In the genomic region with DNA sequence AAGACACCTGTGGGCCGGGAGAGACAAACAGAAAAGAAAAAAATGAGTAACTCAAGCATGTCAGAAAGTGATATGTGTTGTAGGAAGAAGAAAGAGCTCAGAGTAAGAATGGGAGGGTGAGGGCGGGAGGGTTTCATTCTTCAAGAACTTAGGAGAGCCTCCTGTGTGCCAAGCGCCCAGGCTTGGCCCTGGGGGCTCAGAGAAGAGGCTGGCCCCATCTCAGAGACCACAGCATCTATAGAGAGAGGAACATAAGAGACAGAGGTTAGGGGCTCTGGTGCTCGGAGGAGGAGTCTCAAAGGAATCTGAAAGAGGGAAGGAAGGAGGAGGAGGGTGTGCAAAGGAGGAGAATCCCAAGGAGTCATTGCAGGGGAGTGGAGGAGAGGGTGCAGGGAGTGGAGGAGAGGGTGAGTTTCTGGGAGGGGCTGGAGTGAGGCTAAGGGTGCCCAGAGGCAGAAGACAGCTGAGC, we compare ENCODE assay signal across 9 cellular contexts.
DNase-seq lines count a peak whose midpoint lies in the region; ATAC-seq and TF ChIP-seq lines count a peak whose summit lies in the region.
"Had no signal": no experiment of that assay in that cellular context is flagged by ENCODE, and none has a peak within 500 bp of the region (broad histone marks: within the 10 kb centered on the region; RNA-seq: fewer than 3 reads in every experiment).

No MANE protein-coding gene starts in this region.

- peak overlapping the region; percentile 59 to 76 (median 70); a peak in 20 of 22 replicates for H3K9ac ChIP-seq in BLaER1 treated with 17β-estradiol and CSF1 and Interleukin-3, amounts not matched to agents 10 nM and 100 nM

- DNase-seq in HS-27A (ENCODE audit: low read depth) (peak; percentile 31), GDM1 (lab: John Stamatoyannopoulos, UW) (no peak), spleen (no peak), epidermal melanocyte (ENCODE audit: insufficient read length, low spot score) (no peak), body of pancreas (no peak)
- DNase-seq in activated naive CD8-positive, alpha-beta T cell treated with anti-CD3 and anti-CD28 coated beads, Interleukin-2, amount 10 ng/mL, durations not matched to agents 7 days and 5 days = no peak
- DNase-seq: naive B cell had no signal

- intact Hi-C loops in spleen (cut with DNase I; ENCODE audit: low total_unique reads) (no loop called here), body of pancreas (cut with DNase I) (no loop called here)

- H3K27me3 ChIP-seq in BLaER1 treated with 17β-estradiol and CSF1 and Interleukin-3, amounts not matched to agents 10 nM and 100 nM = no peaks in the 10 kb centered on the region
- H3K27me3 ChIP-seq in spleen (replicated peaks in 1 of 7) = no peaks in the 10 kb centered on the region
- no peaks in the 10 kb centered on the region for H3K27me3 ChIP-seq in body of pancreas

- H3K9me3 ChIP-seq in BLaER1 treated with 17β-estradiol and CSF1 and Interleukin-3, amounts not matched to agents 10 nM and 100 nM (replicated peaks in 1 of 11) = peaks cover 8 to 14% (median 13%) of the 10 kb centered on the region in 11 experiments; a peak in 20 of 22 replicates
- H3K9me3 ChIP-seq in spleen (peaks cover 0 to 5% (median 0%) of the 10 kb centered on the region in 8 donors), body of pancreas (no peaks in the 10 kb centered on the region)

- no peak for TF ChIP-seq CTCF in nephron (IDR thresholded peaks at IDR 0.05; ENCODE audit: unreplicated experiment in 3 of 3)
- TF ChIP-seq CTCF in spleen (IDR thresholded peaks at IDR 0.05 in 8 of 11, conservative IDR thresholded peaks at IDR 0.05 in 3 of 11) = no peak
- no peak for TF ChIP-seq CTCF in body of pancreas (IDR thresholded peaks at IDR 0.05)

- peak overlapping the region; percentile 88 to 100 (median 97) for H3K4me2 ChIP-seq in BLaER1 treated with 17β-estradiol and CSF1 and Interleukin-3, amounts not matched to agents 10 nM and 100 nM

- H3K9me3 Mint-ChIP-seq in activated naive CD8-positive, alpha-beta T cell treated with anti-CD3 and anti-CD28 coated beads, Interleukin-2, amount 10 ng/mL, durations not matched to agents 7 days and 5 days = peaks cover 2% of the 10 kb centered on the region
- H3K9me3 Mint-ChIP-seq in nephron = peaks cover 11% of the 10 kb centered on the region
- H3K9me3 Mint-ChIP-seq: naive B cell had no signal

- peak overlapping the region; percentile 74 to 93 (median 85) for H3K27ac ChIP-seq in BLaER1 treated with 17β-estradiol and CSF1 and Interleukin-3, amounts not matched to agents 10 nM and 100 nM
- peak overlapping the region in 4 of 8 donors; percentile 4 to 75 (median 44) for H3K27ac ChIP-seq in spleen
- H3K27ac ChIP-seq in body of pancreas = no peak overlapping the region

- H3K27ac Mint-ChIP-seq in activated naive CD8-positive, alpha-beta T cell treated with anti-CD3 and anti-CD28 coated beads, Interleukin-2, amount 10 ng/mL, durations not matched to agents 7 days and 5 days = peak overlapping the region; percentile 62
- peak overlapping the region; percentile 38 to 87 (median 71) for H3K27ac Mint-ChIP-seq in nephron
- H3K27ac Mint-ChIP-seq: naive B cell had no signal

- H3K4me1 ChIP-seq in BLaER1 treated with 17β-estradiol and CSF1 and Interleukin-3, amounts not matched to agents 10 nM and 100 nM = peaks cover 63 to 71% (median 70%) of the 10 kb centered on the region in 10 experiments
- H3K4me1 ChIP-seq in spleen = peaks cover 16 to 48% (median 34%) of the 10 kb centered on the region in 6 donors
- peaks cover 6% of the 10 kb centered on the region for H3K4me1 ChIP-seq in body of pancreas

- peaks cover 7% of the 10 kb centered on the region for H3K4me1 Mint-ChIP-seq in activated naive CD8-positive, alpha-beta T cell treated with anti-CD3 and anti-CD28 coated beads, Interleukin-2, amount 10 ng/mL, durations not matched to agents 7 days and 5 days
- peaks cover 47% of the 10 kb centered on the region for H3K4me1 Mint-ChIP-seq in nephron

- POLR2A ChIA-PET in activated naive CD8-positive, alpha-beta T cell treated with anti-CD3 and anti-CD28 coated beads, Interleukin-2, amount 10 ng/mL, durations not matched to agents 7 days and 5 days (lab: Charles Lee) = no interaction called here

- TF ChIP-seq POLR2A in spleen (IDR thresholded peaks at IDR 0.05) (no peak), body of pancreas (IDR thresholded peaks at IDR 0.05) (no peak)

- H3K27me3 Mint-ChIP-seq in activated naive CD8-positive, alpha-beta T cell treated with anti-CD3 and anti-CD28 coated beads, Interleukin-2, amount 10 ng/mL, durations not matched to agents 7 days and 5 days = peaks cover 10% of the 10 kb centered on the region
- peaks cover 11% of the 10 kb centered on the region for H3K27me3 Mint-ChIP-seq in nephron (ENCODE audit: low read depth)

- peak; percentile 28 for ATAC-seq in activated naive CD8-positive, alpha-beta T cell treated with anti-CD3 and anti-CD28 coated beads, Interleukin-2, amount 10 ng/mL, durations not matched to agents 7 days and 5 days (ENCODE audit: low read depth)
- no peak for ATAC-seq in body of pancreas

- no peak overlapping the region for H3K4me3 Mint-ChIP-seq in activated naive CD8-positive, alpha-beta T cell treated with anti-CD3 and anti-CD28 coated beads, Interleukin-2, amount 10 ng/mL, durations not matched to agents 7 days and 5 days
- H3K4me3 Mint-ChIP-seq in nephron = peak overlapping the region in 2 of 3 experiments; percentile 1 to 16

- peak overlapping the region in 7 of 10 experiments; percentile 38 to 69 (median 51); a peak in 11 of 20 replicates for H3K4me3 ChIP-seq in BLaER1 treated with 17β-estradiol and CSF1 and Interleukin-3, amounts not matched to agents 10 nM and 100 nM
- H3K4me3 ChIP-seq in spleen = no peak overlapping the region
- H3K4me3 ChIP-seq in body of pancreas = no peak overlapping the region

- no peaks in the 10 kb centered on the region for H3K36me3 ChIP-seq in BLaER1 treated with 17β-estradiol and CSF1 and Interleukin-3, amounts not matched to agents 10 nM and 100 nM
- H3K36me3 ChIP-seq in spleen (no peaks in the 10 kb centered on the region), body of pancreas (replicated peaks in 1 of 2; ENCODE audit: insufficient read depth in 1 of 2, low read depth in 2 of 2) (no peaks in the 10 kb centered on the region)

- H4K20me1 ChIP-seq in BLaER1 treated with 17β-estradiol and CSF1 and Interleukin-3, amounts not matched to agents 10 nM and 100 nM = no peaks in the 10 kb centered on the region

- H3K36me3 Mint-ChIP-seq in activated naive CD8-positive, alpha-beta T cell treated with anti-CD3 and anti-CD28 coated beads, Interleukin-2, amount 10 ng/mL, durations not matched to agents 7 days and 5 days = no peaks in the 10 kb centered on the region
- peaks cover 9% of the 10 kb centered on the region for H3K36me3 Mint-ChIP-seq in nephron (ENCODE audit: low read depth)
- H3K36me3 Mint-ChIP-seq: naive B cell had no signal

- WGBS in spleen, 5 donors = 21 to 32% (median 28%) methylated on average over 4 of the region's 4 CpGs
- 66 to 77% methylated on average over 4 of the region's 4 CpGs for WGBS in body of pancreas, 2 donors

Comparison
In these comparisons a context has a peak if more than half of its experiments do, and no peak if none do; other contexts are left out.
1. H3K27ac ChIP-seq: peak in BLaER1 treated with 17β-estradiol and CSF1 and Interleukin-3, amounts not matched to agents 10 nM and 100 nM (11 of 11); none in body of pancreas (0 of 4).
2. H3K4me3 ChIP-seq: peak in BLaER1 treated with 17β-estradiol and CSF1 and Interleukin-3, amounts not matched to agents 10 nM and 100 nM (7 of 10); none in spleen (0 of 8) and body of pancreas (0 of 2).